ENCODE assay signal across 1 cellular context in the genomic region with DNA sequence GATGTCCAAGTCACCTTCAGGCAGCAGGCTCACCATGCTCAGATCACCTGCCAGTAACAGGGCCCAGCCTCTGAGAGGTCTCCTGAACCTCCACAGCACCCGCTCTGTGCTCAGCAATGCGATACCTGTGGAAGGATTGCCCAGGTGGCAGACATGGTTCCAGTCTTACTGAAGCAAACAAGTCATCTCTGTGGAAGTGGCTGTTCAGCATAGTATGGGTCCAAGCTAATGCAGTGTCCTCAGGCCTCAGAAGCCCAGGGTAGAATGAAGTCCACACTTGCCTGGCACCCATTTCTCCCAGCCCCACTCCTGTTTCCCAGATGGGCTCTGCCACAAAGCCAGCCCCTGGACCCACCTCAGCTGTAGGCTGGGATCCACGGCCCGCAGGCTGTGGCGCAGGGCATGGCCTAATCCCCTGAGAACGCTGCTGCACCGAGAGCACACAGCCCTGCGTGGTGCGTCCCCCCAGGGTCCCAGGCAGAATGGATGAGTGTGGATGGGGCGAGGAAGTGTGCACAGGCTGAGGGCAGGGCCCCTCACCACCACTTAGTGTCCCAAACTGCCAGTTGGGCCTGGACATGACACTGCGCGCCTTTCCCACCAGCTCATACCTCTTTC.
TF ChIP-seq lines count a peak whose summit lies in the region.

No MANE protein-coding gene starts in this region.

TF ChIP-seq in K562, 482 proteins besides CTCF, POLR2A, EP300 and RAD21 (continued from another document and continues in another):
- no peak for TF ChIP-seq PREB (CRISPR knock-in tag; IDR thresholded peaks at IDR 0.05)
- no peak for TF ChIP-seq TCF3 (CRISPR knock-in tag; IDR thresholded peaks at IDR 0.05)
- TF ChIP-seq RBFOX2 (IDR thresholded peaks at IDR 0.05; ENCODE audit: low read depth, low read length): peak; percentile 50
- no peak for TF ChIP-seq ZNF184 (CRISPR knock-in tag; IDR thresholded peaks at IDR 0.05)
- no peak for TF ChIP-seq HDAC8 (tag; IDR thresholded peaks at IDR 0.05)
- 0 out of 2 replicates have a peak, but pooled peaks have one; percentile 15 for TF ChIP-seq BCL6 (CRISPR knock-in tag; IDR thresholded peaks at IDR 0.05)
- TF ChIP-seq, protein P1, sequence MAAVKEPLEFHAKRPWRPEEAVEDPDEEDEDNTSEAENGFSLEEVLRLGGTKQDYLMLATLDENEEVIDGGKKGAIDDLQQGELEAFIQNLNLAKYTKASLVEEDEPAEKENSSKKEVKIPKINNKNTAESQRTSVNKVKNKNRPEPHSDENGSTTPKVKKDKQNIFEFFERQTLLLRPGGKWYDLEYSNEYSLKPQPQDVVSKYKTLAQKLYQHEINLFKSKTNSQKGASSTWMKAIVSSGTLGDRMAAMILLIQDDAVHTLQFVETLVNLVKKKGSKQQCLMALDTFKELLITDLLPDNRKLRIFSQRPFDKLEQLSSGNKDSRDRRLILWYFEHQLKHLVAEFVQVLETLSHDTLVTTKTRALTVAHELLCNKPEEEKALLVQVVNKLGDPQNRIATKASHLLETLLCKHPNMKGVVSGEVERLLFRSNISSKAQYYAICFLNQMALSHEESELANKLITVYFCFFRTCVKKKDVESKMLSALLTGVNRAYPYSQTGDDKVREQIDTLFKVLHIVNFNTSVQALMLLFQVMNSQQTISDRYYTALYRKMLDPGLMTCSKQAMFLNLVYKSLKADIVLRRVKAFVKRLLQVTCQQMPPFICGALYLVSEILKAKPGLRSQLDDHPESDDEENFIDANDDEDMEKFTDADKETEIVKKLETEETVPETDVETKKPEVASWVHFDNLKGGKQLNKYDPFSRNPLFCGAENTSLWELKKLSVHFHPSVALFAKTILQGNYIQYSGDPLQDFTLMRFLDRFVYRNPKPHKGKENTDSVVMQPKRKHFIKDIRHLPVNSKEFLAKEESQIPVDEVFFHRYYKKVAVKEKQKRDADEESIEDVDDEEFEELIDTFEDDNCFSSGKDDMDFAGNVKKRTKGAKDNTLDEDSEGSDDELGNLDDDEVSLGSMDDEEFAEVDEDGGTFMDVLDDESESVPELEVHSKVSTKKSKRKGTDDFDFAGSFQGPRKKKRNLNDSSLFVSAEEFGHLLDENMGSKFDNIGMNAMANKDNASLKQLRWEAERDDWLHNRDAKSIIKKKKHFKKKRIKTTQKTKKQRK (IDR thresholded peaks at IDR 0.05; ENCODE audit: borderline replicate concordance, low read depth, low read length): no peak
- TF ChIP-seq DACH1 (IDR thresholded peaks at IDR 0.05; ENCODE audit: partially characterized antibody): no peak
- no peak for TF ChIP-seq RBM17 (IDR thresholded peaks at IDR 0.05; ENCODE audit: borderline replicate concordance, low read depth, low read length)
- TF ChIP-seq, protein P2, sequence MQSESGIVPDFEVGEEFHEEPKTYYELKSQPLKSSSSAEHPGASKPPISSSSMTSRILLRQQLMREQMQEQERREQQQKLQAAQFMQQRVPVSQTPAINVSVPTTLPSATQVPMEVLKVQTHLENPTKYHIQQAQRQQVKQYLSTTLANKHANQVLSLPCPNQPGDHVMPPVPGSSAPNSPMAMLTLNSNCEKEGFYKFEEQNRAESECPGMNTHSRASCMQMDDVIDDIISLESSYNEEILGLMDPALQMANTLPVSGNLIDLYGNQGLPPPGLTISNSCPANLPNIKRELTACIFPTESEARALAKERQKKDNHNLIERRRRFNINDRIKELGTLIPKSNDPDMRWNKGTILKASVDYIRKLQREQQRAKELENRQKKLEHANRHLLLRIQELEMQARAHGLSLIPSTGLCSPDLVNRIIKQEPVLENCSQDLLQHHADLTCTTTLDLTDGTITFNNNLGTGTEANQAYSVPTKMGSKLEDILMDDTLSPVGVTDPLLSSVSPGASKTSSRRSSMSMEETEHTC (IDR thresholded peaks at IDR 0.05): no peak
- TF ChIP-seq ZNF239 (CRISPR knock-in tag; IDR thresholded peaks at IDR 0.05): no peak
- peak; percentile 8; the same call in 1 of the 2 replicates for TF ChIP-seq TAF7 (tag; IDR thresholded peaks at IDR 0.05)
- TF ChIP-seq HEY1 (CRISPR knock-in tag; IDR thresholded peaks at IDR 0.05; ENCODE audit: borderline replicate concordance): no peak
- no peak for TF ChIP-seq CHD2 (IDR thresholded peaks at IDR 0.05; ENCODE audit: low read depth, low read length)
- TF ChIP-seq ZNF764 (CRISPR knock-in tag; IDR thresholded peaks at IDR 0.05; ENCODE audit: low read depth): no peak
- no peak for TF ChIP-seq TRIM28 (IDR thresholded peaks at IDR 0.05)
- peak; percentile 80 for TF ChIP-seq HMGN3 (IDR thresholded peaks at IDR 0.05; ENCODE audit: borderline replicate concordance, extremely low read depth, insufficient read length, low read depth, low read length)
- no peak for TF ChIP-seq NR4A1 (CRISPR knock-in tag; IDR thresholded peaks at IDR 0.05)
- no peak for TF ChIP-seq NR4A1 (tag; IDR thresholded peaks at IDR 0.05)
- TF ChIP-seq OTX1 (CRISPR knock-in tag; IDR thresholded peaks at IDR 0.05): no peak; the same call in 1 of the 2 replicates
- no peak for TF ChIP-seq ZNF133 (CRISPR knock-in tag; IDR thresholded peaks at IDR 0.05)
- TF ChIP-seq HCFC1 (IDR thresholded peaks at IDR 0.05; ENCODE audit: low read depth, low read length): no peak
- TF ChIP-seq, protein P3, sequence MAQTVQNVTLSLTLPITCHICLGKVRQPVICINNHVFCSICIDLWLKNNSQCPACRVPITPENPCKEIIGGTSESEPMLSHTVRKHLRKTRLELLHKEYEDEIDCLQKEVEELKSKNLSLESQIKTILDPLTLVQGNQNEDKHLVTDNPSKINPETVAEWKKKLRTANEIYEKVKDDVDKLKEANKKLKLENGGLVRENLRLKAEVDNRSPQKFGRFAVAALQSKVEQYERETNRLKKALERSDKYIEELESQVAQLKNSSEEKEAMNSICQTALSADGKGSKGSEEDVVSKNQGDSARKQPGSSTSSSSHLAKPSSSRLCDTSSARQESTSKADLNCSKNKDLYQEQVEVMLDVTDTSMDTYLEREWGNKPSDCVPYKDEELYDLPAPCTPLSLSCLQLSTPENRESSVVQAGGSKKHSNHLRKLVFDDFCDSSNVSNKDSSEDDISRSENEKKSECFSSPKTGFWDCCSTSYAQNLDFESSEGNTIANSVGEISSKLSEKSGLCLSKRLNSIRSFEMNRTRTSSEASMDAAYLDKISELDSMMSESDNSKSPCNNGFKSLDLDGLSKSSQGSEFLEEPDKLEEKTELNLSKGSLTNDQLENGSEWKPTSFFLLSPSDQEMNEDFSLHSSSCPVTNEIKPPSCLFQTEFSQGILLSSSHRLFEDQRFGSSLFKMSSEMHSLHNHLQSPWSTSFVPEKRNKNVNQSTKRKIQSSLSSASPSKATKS (CRISPR knock-in tag; IDR thresholded peaks at IDR 0.05): no peak
- TF ChIP-seq FOXJ2 (tag; IDR thresholded peaks at IDR 0.05): no peak
- TF ChIP-seq MTA3 (IDR thresholded peaks at IDR 0.05; ENCODE audit: borderline replicate concordance): no peak
- TF ChIP-seq CBX5 (IDR thresholded peaks at IDR 0.05; ENCODE audit: borderline replicate concordance, low read depth): no peak
- TF ChIP-seq KLF6 (CRISPR knock-in tag; IDR thresholded peaks at IDR 0.05; ENCODE audit: borderline replicate concordance): no peak
- TF ChIP-seq NFYB (IDR thresholded peaks at IDR 0.05; ENCODE audit: extremely low read depth, insufficient read length): no peak
- no peak for TF ChIP-seq POLR3A (IDR thresholded peaks at IDR 0.05; ENCODE audit: borderline replicate concordance, extremely low read depth, insufficient read depth, insufficient read length)
- peak; percentile 64; the same call in 1 of the 2 replicates for TF ChIP-seq ZNF511 (CRISPR knock-in tag; IDR thresholded peaks at IDR 0.05)
- TF ChIP-seq KLF10 (CRISPR knock-in tag; IDR thresholded peaks at IDR 0.05): no peak
- no peak for TF ChIP-seq ZNF551 (CRISPR knock-in tag; IDR thresholded peaks at IDR 0.05)
- no peak for TF ChIP-seq MED1 (CRISPR knock-in tag; IDR thresholded peaks at IDR 0.05; ENCODE audit: borderline replicate concordance)
- TF ChIP-seq ESRRB (CRISPR knock-in tag; IDR thresholded peaks at IDR 0.05; ENCODE audit: borderline replicate concordance): no peak
- TF ChIP-seq ZBTB1 (CRISPR knock-in tag; IDR thresholded peaks at IDR 0.05; ENCODE audit: borderline replicate concordance, low read depth): no peak
- TF ChIP-seq ZNF121 (CRISPR knock-in tag; conservative IDR thresholded peaks at IDR 0.05): no peak
- TF ChIP-seq SAFB2 (IDR thresholded peaks at IDR 0.05; ENCODE audit: borderline replicate concordance, low read depth, low read length, severe bottlenecking): no peak
- TF ChIP-seq SPI1 (IDR thresholded peaks at IDR 0.05; ENCODE audit: borderline replicate concordance, low read depth, low read length): no peak
- TF ChIP-seq MBD1 (CRISPR knock-in tag; IDR thresholded peaks at IDR 0.05): no peak
- TF ChIP-seq ZNF583 (CRISPR knock-in tag; IDR thresholded peaks at IDR 0.05): peak; percentile 49; the same call in 1 of the 2 replicates
- no peak for TF ChIP-seq SIN3B (IDR thresholded peaks at IDR 0.05; ENCODE audit: low read depth)
- TF ChIP-seq, protein P4, sequence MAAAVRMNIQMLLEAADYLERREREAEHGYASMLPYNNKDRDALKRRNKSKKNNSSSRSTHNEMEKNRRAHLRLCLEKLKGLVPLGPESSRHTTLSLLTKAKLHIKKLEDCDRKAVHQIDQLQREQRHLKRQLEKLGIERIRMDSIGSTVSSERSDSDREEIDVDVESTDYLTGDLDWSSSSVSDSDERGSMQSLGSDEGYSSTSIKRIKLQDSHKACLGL (CRISPR knock-in tag; IDR thresholded peaks at IDR 0.05; ENCODE audit: borderline replicate concordance, poor library complexity, severe bottlenecking): no peak
- TF ChIP-seq PHB (CRISPR knock-in tag; IDR thresholded peaks at IDR 0.05): 0 out of 2 replicates have a peak, but pooled peaks have one; percentile 46
- TF ChIP-seq ZNF143 (CRISPR knock-in tag; IDR thresholded peaks at IDR 0.05): no peak
- no peak for TF ChIP-seq BCLAF1 (IDR thresholded peaks at IDR 0.05; ENCODE audit: borderline replicate concordance in 1 of 2, control insufficient read depth in 1 of 2, low read depth in 2 of 2, low read length in 1 of 2)
- no peak for TF ChIP-seq TAF9B (IDR thresholded peaks at IDR 0.05; ENCODE audit: partially characterized antibody)
- no peak for TF ChIP-seq NR3C1 (CRISPR knock-in tag; IDR thresholded peaks at IDR 0.05)
- TF ChIP-seq HDAC3 (IDR thresholded peaks at IDR 0.05; ENCODE audit: borderline replicate concordance, partially characterized antibody): no peak
- TF ChIP-seq ZNF316 (IDR thresholded peaks at IDR 0.05): peak; percentile 86
- TF ChIP-seq XRCC5 (IDR thresholded peaks at IDR 0.05; ENCODE audit: low read depth, low read length): no peak
- no peak for TF ChIP-seq ZNF696 (CRISPR knock-in tag; conservative IDR thresholded peaks at IDR 0.05)
- TF ChIP-seq ZNF668 (CRISPR knock-in tag; IDR thresholded peaks at IDR 0.05): no peak
- no peak for TF ChIP-seq ZNF76 (CRISPR knock-in tag; IDR thresholded peaks at IDR 0.05; ENCODE audit: borderline replicate concordance)
- TF ChIP-seq FOSL1 (tag; conservative IDR thresholded peaks at IDR 0.05): no peak
- TF ChIP-seq, protein P5, sequence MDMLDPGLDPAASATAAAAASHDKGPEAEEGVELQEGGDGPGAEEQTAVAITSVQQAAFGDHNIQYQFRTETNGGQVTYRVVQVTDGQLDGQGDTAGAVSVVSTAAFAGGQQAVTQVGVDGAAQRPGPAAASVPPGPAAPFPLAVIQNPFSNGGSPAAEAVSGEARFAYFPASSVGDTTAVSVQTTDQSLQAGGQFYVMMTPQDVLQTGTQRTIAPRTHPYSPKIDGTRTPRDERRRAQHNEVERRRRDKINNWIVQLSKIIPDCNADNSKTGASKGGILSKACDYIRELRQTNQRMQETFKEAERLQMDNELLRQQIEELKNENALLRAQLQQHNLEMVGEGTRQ (CRISPR knock-in tag; IDR thresholded peaks at IDR 0.05): no peak
- no peak for TF ChIP-seq NUFIP1 (IDR thresholded peaks at IDR 0.05; ENCODE audit: partially characterized antibody)
- TF ChIP-seq MTA2 (IDR thresholded peaks at IDR 0.05; ENCODE audit: low read depth): no peak
